In genomic region chr16:718389-718788, GRCh38 we compare ENCODE assay signal across 26 cellular contexts. TPM values are rescaled to one million over a fixed set of nuclear protein-coding genes. Genes with fewer than 3 reads are reported as not detected.
A peak's percentile ranks its signal among the peaks of the same experiment; 100 is the strongest.
DNase-seq lines count a peak whose midpoint lies in the region; ATAC-seq and TF ChIP-seq lines count a peak whose summit lies in the region.
"Had no signal": no experiment of that assay in that cellular context is flagged by ENCODE, and none has a peak within 500 bp of the region (broad histone marks: within the 10 kb centered on the region; RNA-seq: fewer than 3 reads in every experiment).

No MANE protein-coding gene starts in this region.

- peak overlapping the region; percentile 24 for H3K18ac ChIP-seq in neuronal stem cell (ENCODE audit: low read length)

- peak overlapping the region; percentile 100 for H2AK5ac ChIP-seq in neuronal stem cell (ENCODE audit: low read depth, low read length)

- no peak overlapping the region for H3K4me3 Mint-ChIP-seq in CD8-positive, alpha-beta T cell
- H3K4me3 Mint-ChIP-seq in CD4-positive, alpha-beta T cell = no peak overlapping the region

- H3K27ac Mint-ChIP-seq in CD8-positive, alpha-beta T cell = peak overlapping the region; percentile 52
- no peak overlapping the region for H3K27ac Mint-ChIP-seq in CD4-positive, alpha-beta T cell
- H3K27ac Mint-ChIP-seq: activated naive CD4-positive, alpha-beta T cell treated with anti-CD3 and anti-CD28 coated beads, Interleukin-2, amount 50 U/mL, for 24 hours; activated T-helper 2 cell treated with anti-CD3 and anti-CD28 coated beads, Interferon-gamma antibody, Interleukin-2, Interleukin-4, amounts not matched to agents 10 μg/mL and 5 μg/mL and 100 μg/mL, durations not matched to agents 14 hours and 24 hours and 36 hours; memory B cell had no signal

- H2BK15ac ChIP-seq in neuronal stem cell (ENCODE audit: low read length) = peak overlapping the region; percentile 100

- no peaks in the 10 kb centered on the region for H3K27me3 ChIP-seq in CD8-positive, alpha-beta T cell (ENCODE audit: insufficient read depth, low read length)
- H3K27me3 ChIP-seq in NT2/D1 (ENCODE audit: insufficient read depth, insufficient read length) = no peaks in the 10 kb centered on the region
- H3K27me3 ChIP-seq in neuronal stem cell (ENCODE audit: control insufficient read depth in 3 of 3, insufficient read depth in 3 of 3, low read depth in 1 of 3, low read length in 3 of 3) = peaks cover 0 to 5% (median 0%) of the 10 kb centered on the region in 3 experiments
- peaks cover 7% of the 10 kb centered on the region for H3K27me3 ChIP-seq in CD4-positive, alpha-beta T cell (ENCODE audit: control insufficient read depth, insufficient read depth, low read length)
- H3K27me3 ChIP-seq: cardiac muscle cell had no signal

- H3K9me3 Mint-ChIP-seq in CD8-positive, alpha-beta T cell = no peaks in the 10 kb centered on the region
- no peaks in the 10 kb centered on the region for H3K9me3 Mint-ChIP-seq in CD4-positive, alpha-beta T cell
- H3K9me3 Mint-ChIP-seq: activated naive CD4-positive, alpha-beta T cell treated with anti-CD3 and anti-CD28 coated beads, Interleukin-2, amount 50 U/mL, for 24 hours; activated T-helper 2 cell treated with anti-CD3 and anti-CD28 coated beads, Interferon-gamma antibody, Interleukin-2, Interleukin-4, amounts not matched to agents 10 μg/mL and 5 μg/mL and 100 μg/mL, durations not matched to agents 14 hours and 24 hours and 36 hours; effector memory CD8-positive, alpha-beta T cell; memory B cell had no signal

- peaks cover 36% of the 10 kb centered on the region for H3K4me1 Mint-ChIP-seq in CD8-positive, alpha-beta T cell (ENCODE audit: low read depth)
- peaks cover 21% of the 10 kb centered on the region for H3K4me1 Mint-ChIP-seq in CD4-positive, alpha-beta T cell (ENCODE audit: low read depth)

- H3K14ac ChIP-seq in neuronal stem cell (ENCODE audit: low read length) = no peak overlapping the region

- no peak overlapping the region for H3K4me3 ChIP-seq in CD8-positive, alpha-beta T cell (ENCODE audit: low read depth, low read length)
- H3K4me3 ChIP-seq in NT2/D1 (ENCODE audit: insufficient read length, low read depth) (no peak overlapping the region), neuronal stem cell (ENCODE audit: low read length in 2 of 2) (peak overlapping the region in 1 of 2 donors; percentile 36), OCI-LY7 (ENCODE audit: low read depth, low read length, poor library complexity, severe bottlenecking) (no peak overlapping the region)
- H3K4me3 ChIP-seq: cardiac muscle cell, prostate gland had no signal

- no peak overlapping the region for H3K27ac ChIP-seq in CD8-positive, alpha-beta T cell (ENCODE audit: low read depth, low read length)
- H3K27ac ChIP-seq in caudate nucleus (ENCODE audit: low read depth, low read length) = peak overlapping the region; percentile 94
- peak overlapping the region; percentile 63 for H3K27ac ChIP-seq in neuronal stem cell (replicated peaks; ENCODE audit: low read length)
- no peak overlapping the region for H3K27ac ChIP-seq in OCI-LY7 (ENCODE audit: low read depth, low read length, poor library complexity, severe bottlenecking)
- H3K27ac ChIP-seq in CD4-positive, alpha-beta T cell (ENCODE audit: low read depth, low read length) = no peak overlapping the region
- H3K27ac ChIP-seq: KMS-11, prostate gland had no signal

- ATAC-seq in CD8-positive, alpha-beta T cell = no peak
- ATAC-seq in CD4-positive, alpha-beta T cell (ENCODE audit: poor library complexity) = no peak
- ATAC-seq: effector memory CD8-positive, alpha-beta T cell; left lobe of liver had no signal

- no TSS peak for BruUV-seq in OCI-LY7 (replicated peaks; lab: Mats Ljungman, UMichigan)

- H2BK120ac ChIP-seq in neuronal stem cell (ENCODE audit: low read depth, low read length) = no peak overlapping the region

- peaks cover 53% of the 10 kb centered on the region for H3K4me1 ChIP-seq in CD8-positive, alpha-beta T cell (ENCODE audit: insufficient read depth, low read length)
- H3K4me1 ChIP-seq in NT2/D1 (ENCODE audit: insufficient read depth, insufficient read length) (peaks cover 51% of the 10 kb centered on the region), neuronal stem cell (ENCODE audit: control insufficient read depth in 2 of 2, insufficient read depth in 1 of 2, low read depth in 1 of 2, low read length in 2 of 2) (peaks cover 47 to 60% of the 10 kb centered on the region in 2 donors), OCI-LY7 (ENCODE audit: insufficient read depth, low read length, poor library complexity, severe bottlenecking) (peaks cover 55% of the 10 kb centered on the region)

- no peaks in the 10 kb centered on the region for H4K20me1 ChIP-seq in OCI-LY7 (ENCODE audit: insufficient read depth, low read length)

- peak overlapping the region; percentile 100 for H2BK5ac ChIP-seq in neuronal stem cell (ENCODE audit: low read length)

- in situ Hi-C loops in KBM-7 (cut with MboI; ENCODE audit: low pct_unique_long_range_greater_than_20kb, low sequenced_read_pairs) = loop anchor here (10.0 kb wide), 1 partner anchor 66 kb away; the partner anchor contains the start of genes CHTF18 and RPUSD1

- no peak for TF ChIP-seq CTCF in CD8-positive, alpha-beta T cell (IDR thresholded peaks at IDR 0.05)
- TF ChIP-seq CTCF in OCI-LY7 (conservative IDR thresholded peaks at IDR 0.05; ENCODE audit: low read length) = no peak
- TF ChIP-seq CTCF in CD4-positive, alpha-beta T cell (IDR thresholded peaks at IDR 0.05) = no peak

- H3K36me3 ChIP-seq in CD8-positive, alpha-beta T cell (ENCODE audit: insufficient read depth, low read length) = no peaks in the 10 kb centered on the region
- H3K36me3 ChIP-seq in NT2/D1 (ENCODE audit: insufficient read depth, insufficient read length, low read length) (peaks cover 12% of the 10 kb centered on the region), neuronal stem cell (replicated peaks in 1 of 2; ENCODE audit: control insufficient read depth in 2 of 2, insufficient read depth in 2 of 2, low read length in 2 of 2) (peaks cover 15 to 31% of the 10 kb centered on the region in 2 donors), OCI-LY7 (ENCODE audit: insufficient read depth, low read length) (0 out of 2 replicates have a peak, but pooled peaks cover 9% of the 10 kb centered on the region)
- H3K36me3 ChIP-seq: cardiac muscle cell, prostate gland had no signal

- no CpG with 5 or more reads among the region's 9 CpGs for WGBS in neuronal stem cell (ENCODE audit: extremely low coverage in 2 of 2, insufficient read length in 2 of 2, insufficient replicate concordance in 1 of 2), 2 donors

- H3K9me2 ChIP-seq in OCI-LY7 (ENCODE audit: insufficient read depth, low read length) = no peaks in the 10 kb centered on the region

- H3K4ac ChIP-seq in neuronal stem cell (ENCODE audit: low read length) = peak overlapping the region; percentile 44

- CTCF ChIA-PET in CD8-positive, alpha-beta T cell (lab: Charles Lee) = interaction anchor here (1.1 to 17.6 kb wide), 3 partner anchors 5 to 20 kb away, joined by 3 to 353 read pairs (median 117); partner anchors contain the start of genes CIAO3 and METRN
- CTCF ChIA-PET in OCI-LY7 (lab: Charles Lee; ENCODE audit: unreplicated experiment) = no interaction called here
- CTCF ChIA-PET in CD4-positive, alpha-beta T cell (lab: Charles Lee) = no interaction called here

- H2BK12ac ChIP-seq in neuronal stem cell (ENCODE audit: low read length) = peak overlapping the region; percentile 95

- H3K4me2 ChIP-seq in neuronal stem cell (ENCODE audit: insufficient read depth, low read length, poor library complexity, severe bottlenecking) (no peak overlapping the region), OCI-LY7 (ENCODE audit: low read length) (no peak overlapping the region)

- no peaks in the 10 kb centered on the region for H3K79me2 ChIP-seq in OCI-LY7 (ENCODE audit: insufficient read depth, low read depth, low read length)

- H3K9me3 ChIP-seq in CD8-positive, alpha-beta T cell (ENCODE audit: low read length) = no peaks in the 10 kb centered on the region
- H3K9me3 ChIP-seq in NT2/D1 (ENCODE audit: insufficient read depth, low read length) = no peaks in the 10 kb centered on the region; the same call in 1 of the 2 replicates
- no peaks in the 10 kb centered on the region for H3K9me3 ChIP-seq in neuronal stem cell (replicated peaks in 1 of 2; ENCODE audit: control insufficient read depth in 2 of 2, insufficient read depth in 1 of 2, low read depth in 1 of 2, low read length in 2 of 2)
- H3K9me3 ChIP-seq in OCI-LY7 (ENCODE audit: low read length) = no peaks in the 10 kb centered on the region
- no peaks in the 10 kb centered on the region for H3K9me3 ChIP-seq in CD4-positive, alpha-beta T cell (ENCODE audit: control insufficient read depth, low read length)
- H3K9me3 ChIP-seq: prostate gland had no signal

- no peak for DNase-seq in CD8-positive, alpha-beta T cell
- DNase-seq in NT2/D1 (ENCODE audit: low read depth, low spot score) (no peak), caudate nucleus (lab: John Stamatoyannopoulos, UW) (no peak), neuronal stem cell (ENCODE audit: low spot score) (no peak), NCI-H187 (lab: John Stamatoyannopoulos, UW) (no peak), OCI-LY7 (ENCODE audit: low spot score) (no peak), KBM-7 (no peak)
- DNase-seq in CD4-positive, alpha-beta T cell = no peak
- DNase-seq: activated CD4-positive, alpha-beta T cell treated with anti-CD3 and anti-CD28 coated beads for 4 hours; activated CD8-positive, alpha-beta memory T cell treated with anti-CD3 and anti-CD28 coated beads for 24 hours; activated T-cell treated with anti-CD3 and anti-CD28 coated beads for 4 hours; cortex of kidney; effector memory CD8-positive, alpha-beta T cell; NCI-H1436; NCI-H2081 treated with DMSO at 0.1 percent for 48 hours; NCI-H345; stimulated activated CD4-positive, alpha-beta T cell treated with anti-CD3 and anti-CD28 coated beads, Interleukin-4, amount 100 ng/mL, for 24 hours; SW 1271; T-helper 9 cell had no signal

- peak overlapping the region; percentile 34 for H3K23ac ChIP-seq in neuronal stem cell (ENCODE audit: low read depth, low read length, poor library complexity)

- intact Hi-C loops in CD8-positive, alpha-beta T cell (cut with DNase I, micrococcal nuclease) = no loop called here
- intact Hi-C loops in OCI-LY7 (cut with micrococcal nuclease; ENCODE audit: unreplicated experiment) = no loop called here
- intact Hi-C loops in CD4-positive, alpha-beta T cell (cut with DNase I, micrococcal nuclease) = no loop called here

- peaks cover 43% of the 10 kb centered on the region for H3K79me1 ChIP-seq in neuronal stem cell (ENCODE audit: low read depth, low read length)

- H3K27me3 Mint-ChIP-seq in CD8-positive, alpha-beta T cell (ENCODE audit: low read depth) = no peaks in the 10 kb centered on the region
- peaks cover 8% of the 10 kb centered on the region for H3K27me3 Mint-ChIP-seq in CD4-positive, alpha-beta T cell

- no peak overlapping the region for H4K91ac ChIP-seq in neuronal stem cell (ENCODE audit: low read depth, low read length, poor library complexity)

- H3K9ac ChIP-seq in NT2/D1 (ENCODE audit: insufficient read length, low read depth) (peak overlapping the region; percentile 76), neuronal stem cell (ENCODE audit: low read depth, low read length, poor library complexity) (peak overlapping the region; percentile 63)
- H3K9ac ChIP-seq: KMS-11 had no signal

- H3K36me3 Mint-ChIP-seq in CD8-positive, alpha-beta T cell = no peaks in the 10 kb centered on the region
- H3K36me3 Mint-ChIP-seq in CD4-positive, alpha-beta T cell (ENCODE audit: low read depth) = no peaks in the 10 kb centered on the region
- H3K36me3 Mint-ChIP-seq: activated naive CD4-positive, alpha-beta T cell treated with anti-CD3 and anti-CD28 coated beads, Interleukin-2, amount 50 U/mL, for 24 hours; memory B cell had no signal

- no peak overlapping the region for H4K8ac ChIP-seq in neuronal stem cell (ENCODE audit: low read depth, low read length)

- POLR2A ChIA-PET in CD8-positive, alpha-beta T cell (lab: Charles Lee) = interaction anchor here (1.3 to 3.2 kb wide), 2 partner anchors 69 to 348 kb away, joined by 3 to 14 read pairs; partner anchors contain the start of genes CHTF18, MRPL28 and RPUSD1
- POLR2A ChIA-PET in OCI-LY7 (lab: Charles Lee) = no interaction called here
- POLR2A ChIA-PET in CD4-positive, alpha-beta T cell (lab: Charles Lee) = interaction anchor here (1.4 kb wide), 1 partner anchor 10 kb away, joined by 6 read pairs; no protein-coding TSS in a partner anchor

- H2AFZ ChIP-seq in neuronal stem cell (ENCODE audit: low read length) (no peak overlapping the region), OCI-LY7 (ENCODE audit: low read length) (no peak overlapping the region)

RNA-seq across cellular contexts. Expression of gene ANTKMT, which starts 2.6 kb away (rescaled TPM):
- total RNA-seq in CD8-positive, alpha-beta T cell = 10 to 100 TPM; 24.7 to 29.6 TPM
- polyA plus RNA-seq in neuronal stem cell (2013, experiment 1 of 2) = 30.9 TPM
- 29.0 TPM for polyA plus RNA-seq in neuronal stem cell (2013, experiment 2 of 2)
- 44.8 and 51.3 TPM in 2 replicates for total RNA-seq in OCI-LY7 (2014; rRNA removed; shearing (Covaris generic))
- total RNA-seq in OCI-LY7 (2022) = 45.5 and 46.5 TPM in 2 replicates
- 1 to 10 TPM; 8.1 TPM for total RNA-seq in CD4-positive, alpha-beta T cell

RNA-seq across cellular contexts. Expression of gene METRN, which starts 3.5 kb away (rescaled TPM):
- 10 to 100 TPM in 1 of 2 experiments, 1 to 10 TPM in 1; 9.2 to 10.1 TPM for total RNA-seq in CD8-positive, alpha-beta T cell
- 105 TPM for polyA plus RNA-seq in neuronal stem cell (2013, experiment 1 of 2)
- polyA plus RNA-seq in neuronal stem cell (2013, experiment 2 of 2) = 98.3 TPM
- total RNA-seq in OCI-LY7 (2014; rRNA removed; shearing (Covaris generic)) = 9.5 and 15.9 TPM in 2 replicates
- total RNA-seq in OCI-LY7 (2022) = 12.2 and 14.4 TPM in 2 replicates
- total RNA-seq in CD4-positive, alpha-beta T cell = 1 to 10 TPM; 2.6 to 3.2 TPM

RNA-seq across cellular contexts. Expression of gene CCDC78, which starts 7.9 kb away (rescaled TPM):
- 1 to 10 TPM; 3.6 to 5.5 TPM for total RNA-seq in CD8-positive, alpha-beta T cell
- polyA plus RNA-seq in neuronal stem cell (2013, experiment 1 of 2) = 1.7 TPM
- polyA plus RNA-seq in neuronal stem cell (2013, experiment 2 of 2) = 1.4 TPM
- 25.8 and 35.9 TPM in 2 replicates for total RNA-seq in OCI-LY7 (2014; rRNA removed; shearing (Covaris generic))
- total RNA-seq in OCI-LY7 (2022) = 52.6 and 57.9 TPM in 2 replicates
- total RNA-seq in CD4-positive, alpha-beta T cell = 1 to 10 TPM; 1.2 to 2.7 TPM

RNA-seq across cellular contexts. Expression of gene HAGHL, which starts 8.5 kb away (rescaled TPM):
- total RNA-seq in CD8-positive, alpha-beta T cell = 10 to 100 TPM; 17.5 to 21.8 TPM
- polyA plus RNA-seq in neuronal stem cell (2013, experiment 1 of 2) = 5.3 TPM
- polyA plus RNA-seq in neuronal stem cell (2013, experiment 2 of 2) = 4.6 TPM
- 28.1 and 30.8 TPM in 2 replicates for total RNA-seq in OCI-LY7 (2014; rRNA removed; shearing (Covaris generic))
- total RNA-seq in OCI-LY7 (2022) = 56.3 and 57.9 TPM in 2 replicates
- 1 to 10 TPM; 7.1 to 9.2 TPM for total RNA-seq in CD4-positive, alpha-beta T cell

RNA-seq across cellular contexts. Expression of gene FBXL16, which starts 12.8 kb away (rescaled TPM):
- 1 to 10 TPM; 4.4 to 4.6 TPM for total RNA-seq in CD8-positive, alpha-beta T cell
- polyA plus RNA-seq in neuronal stem cell (2013, experiment 1 of 2) = 2.7 TPM
- polyA plus RNA-seq in neuronal stem cell (2013, experiment 2 of 2) = 2.7 TPM
- 0.16 and 0.28 TPM in 2 replicates for total RNA-seq in OCI-LY7 (2014; rRNA removed; shearing (Covaris generic))
- total RNA-seq in OCI-LY7 (2022) = 0.42 and 0.52 TPM in 2 replicates
- 10 to 100 TPM; 11.0 to 11.7 TPM for total RNA-seq in CD4-positive, alpha-beta T cell

Comparison
In these comparisons a context has a peak if more than half of its experiments do, and no peak if none do; other contexts are left out.
1. H3K27ac ChIP-seq: peak in caudate nucleus (single experiment) and neuronal stem cell (single experiment); none in CD8-positive, alpha-beta T cell (single experiment), OCI-LY7 (single experiment) and CD4-positive, alpha-beta T cell (single experiment).
2. RNA of gene CCDC78, which starts 7.9 kb away (total RNA-seq): 25.8 to 57.9 TPM in OCI-LY7; 3.6 to 5.5 TPM in CD8-positive, alpha-beta T cell and 1.2 to 2.7 TPM in CD4-positive, alpha-beta T cell; every median in the first group is over 4 times any median in the second.